In genomic region chr2:226799976-226800940, GRCh38 we compare ENCODE assay signal across 8 cellular contexts. TPM values are rescaled to one million over a fixed set of nuclear protein-coding genes. Genes with fewer than 3 reads are reported as not detected.
DNase-seq lines count a peak whose midpoint lies in the region; ATAC-seq and TF ChIP-seq lines count a peak whose summit lies in the region.

No MANE protein-coding gene starts in this region.

- H3K9me3 Mint-ChIP-seq in central memory CD8-positive, alpha-beta T cell = no peaks in the 10 kb centered on the region

- TF ChIP-seq CTCF in GM12864 (IDR thresholded peaks at IDR 0.05; ENCODE audit: low read depth, low read length, missing control alignments) (no peak), liver (IDR thresholded peaks at IDR 0.05; ENCODE audit: low read depth, low read length, missing input control) (no peak), suprapubic skin (IDR thresholded peaks at IDR 0.05) (no peak)

- WGBS in liver = 2% methylated on average over 39 of the region's 39 CpGs
- 12% methylated on average over 25 of the region's 39 CpGs for WGBS in suprapubic skin

- H3K27ac Mint-ChIP-seq in central memory CD8-positive, alpha-beta T cell (ENCODE audit: low read depth) = no peak overlapping the region

- H3K9ac ChIP-seq in liver (ENCODE audit: low read depth in 1 of 2, low read length in 2 of 2) = peak overlapping the region; percentile 90 to 92

- H3K36me3 ChIP-seq in liver (ENCODE audit: control insufficient read depth in 4 of 4, insufficient read depth in 3 of 4, low read depth in 1 of 4, low read length in 3 of 4) = no peaks in the 10 kb centered on the region
- H3K36me3 ChIP-seq in suprapubic skin = no peaks in the 10 kb centered on the region

- no peak for TF ChIP-seq EP300 in suprapubic skin (IDR thresholded peaks at IDR 0.05)

- no peak for ATAC-seq in central memory CD8-positive, alpha-beta T cell (replicated peaks; ENCODE audit: extremely low read depth, poor library complexity, severe bottlenecking)
- no peak for ATAC-seq in HG03432 (IDR thresholded peaks at IDR 0.05; ENCODE audit: unreplicated experiment)

- peak overlapping the region; percentile 80 for H3K4me3 Mint-ChIP-seq in central memory CD8-positive, alpha-beta T cell

- H3K4me1 ChIP-seq in liver (ENCODE audit: control insufficient read depth in 4 of 4, insufficient read depth in 4 of 4, low read length in 3 of 4) (peaks cover 2 to 52% (median 34%) of the 10 kb centered on the region in 4 donors), suprapubic skin (peaks cover 51% of the 10 kb centered on the region)

- peak overlapping the region; percentile 95 to 99 for H3K27ac ChIP-seq in liver (ENCODE audit: low read depth in 1 of 2, low read length in 2 of 2)
- H3K27ac ChIP-seq in suprapubic skin = peak overlapping the region; percentile 86

- H3K4me3 ChIP-seq in GM12864 (ENCODE audit: low read depth, low read length) (peak overlapping the region; percentile 80), liver (ENCODE audit: low read depth in 1 of 3, low read length in 3 of 3) (peak overlapping the region; percentile 19 to 91 (median 62)), suprapubic skin (peak overlapping the region; percentile 68)

- DNase-seq in GM12864 (ENCODE audit: low read depth) (no peak), NCI-H2227 treated with DMSO at 0.1 percent for 48 hours (lab: John Stamatoyannopoulos, UW) (peak; percentile 43), suprapubic skin (ENCODE audit: low spot score in 2 of 2) (peak; percentile 70 to 81), GM19240 (ENCODE audit: insufficient read length, low spot score) (no peak), GOT3 (lab: John Stamatoyannopoulos, UW) (no peak)
- DNase-seq in central memory CD8-positive, alpha-beta T cell (ENCODE audit: low spot score in 2 of 2) = no peak

- no peaks in the 10 kb centered on the region for H3K36me3 Mint-ChIP-seq in central memory CD8-positive, alpha-beta T cell (ENCODE audit: insufficient read depth)

- peaks cover 37% of the 10 kb centered on the region for H3K27me3 Mint-ChIP-seq in central memory CD8-positive, alpha-beta T cell

- H3K27me3 ChIP-seq in liver (ENCODE audit: control insufficient read depth in 4 of 4, insufficient read depth in 4 of 4, low read length in 3 of 4) (no peaks in the 10 kb centered on the region), suprapubic skin (no peaks in the 10 kb centered on the region)

- no peak for TF ChIP-seq RAD21 in liver (IDR thresholded peaks at IDR 0.05)

- H3K4me1 Mint-ChIP-seq in central memory CD8-positive, alpha-beta T cell = peaks cover 10% of the 10 kb centered on the region

- H3K9me3 ChIP-seq in liver (ENCODE audit: control insufficient read depth in 4 of 4, low read length in 3 of 4) (no peaks in the 10 kb centered on the region), suprapubic skin (no peaks in the 10 kb centered on the region)

- no peak for TF ChIP-seq POLR2A in suprapubic skin (IDR thresholded peaks at IDR 0.05)

TF ChIP-seq in liver, 16 proteins besides CTCF, POLR2A, EP300 and RAD21:
- TF ChIP-seq YY1 (IDR thresholded peaks at IDR 0.05) (peak; percentile 20), ZBTB33 (IDR thresholded peaks at IDR 0.05) (peak; percentile 59), MAX (IDR thresholded peaks at IDR 0.05) (peak; percentile 45), HNF4G (IDR thresholded peaks at IDR 0.05) (peak; percentile 62), JUND (IDR thresholded peaks at IDR 0.05) (peak in 1 of 2 donors; percentile 10), SP1 (IDR thresholded peaks at IDR 0.05) (peak; percentile 87), HNF4A (conservative IDR thresholded peaks at IDR 0.05) (peak; percentile 87 to 88), FOXA1 (IDR thresholded peaks at IDR 0.05) (no peak), EGR1 (IDR thresholded peaks at IDR 0.05; ENCODE audit: low read depth in 2 of 2) (no peak), REST (IDR thresholded peaks at IDR 0.05) (no peak), NR2F2 (IDR thresholded peaks at IDR 0.05) (no peak), RXRA (IDR thresholded peaks at IDR 0.05) (peak; percentile 85 to 89), FOXA2 (IDR thresholded peaks at IDR 0.05) (peak; percentile 83)

RNA-seq across cellular contexts. Expression of gene IRS1, which starts 0.6 kb away (rescaled TPM):
- 10 to 100 TPM in 1 of 2 donors, 1 to 10 TPM in 1; 8.3 to 11.6 TPM for total RNA-seq in liver
- polyA plus RNA-seq in liver = 1 to 10 TPM; 7.4 to 8.9 TPM
- total RNA-seq in suprapubic skin = 10 to 100 TPM; 18.4 to 40.7 (median 28.1) TPM

RNA-seq across cellular contexts. Expression of gene RHBDD1, which starts 35.6 kb away (rescaled TPM):
- 10 to 100 TPM; 22.6 to 45.8 TPM for total RNA-seq in liver
- polyA plus RNA-seq in liver = 1 to 10 TPM; 8.5 to 9.6 TPM
- total RNA-seq in suprapubic skin = 10 to 100 TPM; 14.0 to 41.8 (median 20.7) TPM

Comparison
In these comparisons a context has a peak if more than half of its experiments do, and no peak if none do; other contexts are left out.
1. DNase-seq: peak in NCI-H2227 treated with DMSO at 0.1 percent for 48 hours (single experiment) and suprapubic skin (2 of 2); none in GM12864 (single experiment), central memory CD8-positive, alpha-beta T cell (0 of 2), GM19240 (single experiment) and GOT3 (single experiment).
2. Peak in every context shown above with its lines, with median percentiles within 50 percentile points of each other: H3K4me3 ChIP-seq.